23 cellular contexts compared by ENCODE assay signal in genomic region chr18:79899609-79900435, GRCh38. TPM values are rescaled to one million over a fixed set of nuclear protein-coding genes. Genes with fewer than 3 reads are reported as not detected.
DNase-seq lines count a peak whose midpoint lies in the region; ATAC-seq and TF ChIP-seq lines count a peak whose summit lies in the region.
"Had no signal": no experiment of that assay in that cellular context is flagged by ENCODE, and none has a peak within 500 bp of the region (broad histone marks: within the 10 kb centered on the region; RNA-seq: fewer than 3 reads in every experiment).

No MANE protein-coding gene starts in this region.

- H3K27ac ChIP-seq in heart left ventricle (no peak overlapping the region), lower lobe of right lung (no peak overlapping the region)
- H3K27ac ChIP-seq: heart right ventricle, thyroid gland, WERI-Rb-1 had no signal

- CTCF ChIA-PET in activated CD4-positive, alpha-beta memory T cell treated with anti-CD3 and anti-CD28 coated beads, Interleukin-2, amount 10 ng/mL, durations not matched to agents 7 days and 5 days (lab: Charles Lee) = interaction anchor here (0.5 kb wide), 1 partner anchor 28 kb away, joined by 6 read pairs; no protein-coding TSS in a partner anchor
- CTCF ChIA-PET in activated CD4-positive, alpha-beta memory T cell treated with anti-CD3 and anti-CD28 coated beads for 36 hours (lab: Charles Lee) = no interaction called here

- H3K27ac Mint-ChIP-seq in activated CD4-positive, alpha-beta memory T cell treated with anti-CD3 and anti-CD28 coated beads, Interleukin-2, amount 10 ng/mL, durations not matched to agents 7 days and 5 days = no peak overlapping the region
- H3K27ac Mint-ChIP-seq in activated CD4-positive, alpha-beta memory T cell treated with anti-CD3 and anti-CD28 coated beads for 36 hours = no peak overlapping the region
- H3K27ac Mint-ChIP-seq in stimulated activated naive B cell treated with anti-CD40 and anti-IgM and Interleukin-4, amounts not matched to agents 10 μg/mL and 1 μg/mL and 100 μg/mL, for 72 hours = peak overlapping the region; percentile 47
- no peak overlapping the region for H3K27ac Mint-ChIP-seq in nephron progenitor cell
- H3K27ac Mint-ChIP-seq: activated naive CD4-positive, alpha-beta T cell treated with anti-CD3 and anti-CD28 coated beads, Interleukin-2, amount 10 ng/mL, durations not matched to agents 7 days and 5 days; immature natural killer cell had no signal

- H3K4me3 Mint-ChIP-seq in activated CD4-positive, alpha-beta memory T cell treated with anti-CD3 and anti-CD28 coated beads, Interleukin-2, amount 10 ng/mL, durations not matched to agents 7 days and 5 days = no peak overlapping the region
- H3K4me3 Mint-ChIP-seq in activated CD4-positive, alpha-beta memory T cell treated with anti-CD3 and anti-CD28 coated beads for 36 hours = no peak overlapping the region
- H3K4me3 Mint-ChIP-seq in stimulated activated naive B cell treated with anti-CD40 and anti-IgM and Interleukin-4, amounts not matched to agents 10 μg/mL and 1 μg/mL and 100 μg/mL, for 72 hours = no peak overlapping the region
- no peak overlapping the region for H3K4me3 Mint-ChIP-seq in nephron progenitor cell
- H3K4me3 Mint-ChIP-seq: activated naive CD4-positive, alpha-beta T cell treated with anti-CD3 and anti-CD28 coated beads, Interleukin-2, amount 10 ng/mL, durations not matched to agents 7 days and 5 days; immature natural killer cell had no signal

- H3K4me3 ChIP-seq in heart left ventricle = no peak overlapping the region
- H3K4me3 ChIP-seq in lower lobe of right lung = no peak overlapping the region
- H3K4me3 ChIP-seq: heart right ventricle, thyroid gland had no signal

- H3K9me3 ChIP-seq in heart left ventricle (peaks cover 0 to 43% (median 9%) of the 10 kb centered on the region in 12 donors), lower lobe of right lung (peaks cover 24% of the 10 kb centered on the region)
- H3K9me3 ChIP-seq: thyroid gland had no signal

- H3K4me1 ChIP-seq in heart left ventricle (no peaks in the 10 kb centered on the region), lower lobe of right lung (no peaks in the 10 kb centered on the region)
- H3K4me1 ChIP-seq: heart right ventricle, thyroid gland had no signal

- WGBS in heart left ventricle, 4 donors = 82 to 90% (median 89%) methylated on average over 11 to 53 of the region's 53 CpGs

- peak; percentile 7 for DNase-seq in activated CD4-positive, alpha-beta memory T cell treated with anti-CD3 and anti-CD28 coated beads, Interleukin-2, amount 10 ng/mL, durations not matched to agents 7 days and 5 days
- DNase-seq in activated CD4-positive, alpha-beta memory T cell treated with anti-CD3 and anti-CD28 coated beads for 36 hours = no peak
- peak in 3 of 5 donors; percentile 8 to 42 (median 16) for DNase-seq in heart left ventricle
- DNase-seq in lower lobe of right lung = no peak
- no peak for DNase-seq in stimulated activated naive B cell treated with anti-CD40 and anti-IgM and Interleukin-4, amounts not matched to agents 10 μg/mL and 1 μg/mL and 100 μg/mL, for 72 hours
- DNase-seq in OCI-M1 (lab: John Stamatoyannopoulos, UW) = no peak
- no peak for DNase-seq in nephron progenitor cell
- DNase-seq in NCI-H2196 treated with DMSO at 0.1 percent for 48 hours (lab: John Stamatoyannopoulos, UW; ENCODE audit: unreplicated experiment) = no peak
- DNase-seq: 8988T; activated naive CD4-positive, alpha-beta T cell treated with anti-CD3 and anti-CD28 coated beads, Interleukin-2, amount 10 ng/mL, durations not matched to agents 7 days and 5 days; activated T-cell treated with anti-CD3 and anti-CD28 coated beads, Interleukin-2, amount 50 U/mL, for 1 hour; AML-193; dermis blood vessel endothelial cell; GDM1; heart right ventricle; immature natural killer cell; IMR-90; NCI-H1417; NCI-H510A treated with DMSO at 0.1 percent for 48 hours; occipital lobe; SK-N-SH; thyroid gland had no signal

- H3K27me3 Mint-ChIP-seq in activated CD4-positive, alpha-beta memory T cell treated with anti-CD3 and anti-CD28 coated beads, Interleukin-2, amount 10 ng/mL, durations not matched to agents 7 days and 5 days = no peaks in the 10 kb centered on the region
- H3K27me3 Mint-ChIP-seq in activated CD4-positive, alpha-beta memory T cell treated with anti-CD3 and anti-CD28 coated beads for 36 hours = no peaks in the 10 kb centered on the region
- no peaks in the 10 kb centered on the region for H3K27me3 Mint-ChIP-seq in stimulated activated naive B cell treated with anti-CD40 and anti-IgM and Interleukin-4, amounts not matched to agents 10 μg/mL and 1 μg/mL and 100 μg/mL, for 72 hours
- H3K27me3 Mint-ChIP-seq in nephron progenitor cell (ENCODE audit: low read depth, poor library complexity) = no peaks in the 10 kb centered on the region

- TF ChIP-seq CTCF in heart left ventricle (IDR thresholded peaks at IDR 0.05) (no peak), lower lobe of right lung (IDR thresholded peaks at IDR 0.05) (no peak), nephron progenitor cell (IDR thresholded peaks at IDR 0.05) (no peak)

- H3K9me3 Mint-ChIP-seq in activated CD4-positive, alpha-beta memory T cell treated with anti-CD3 and anti-CD28 coated beads, Interleukin-2, amount 10 ng/mL, durations not matched to agents 7 days and 5 days = peaks cover 35% of the 10 kb centered on the region
- H3K9me3 Mint-ChIP-seq in activated CD4-positive, alpha-beta memory T cell treated with anti-CD3 and anti-CD28 coated beads for 36 hours = peaks cover 29% of the 10 kb centered on the region
- H3K9me3 Mint-ChIP-seq in stimulated activated naive B cell treated with anti-CD40 and anti-IgM and Interleukin-4, amounts not matched to agents 10 μg/mL and 1 μg/mL and 100 μg/mL, for 72 hours = peaks cover 21 to 23% of the 10 kb centered on the region in 2 donors
- peaks cover 64% of the 10 kb centered on the region for H3K9me3 Mint-ChIP-seq in nephron progenitor cell

- H3K36me3 ChIP-seq in heart left ventricle (peaks cover 0 to 20% (median 13%) of the 10 kb centered on the region in 9 donors), lower lobe of right lung (peaks cover 18% of the 10 kb centered on the region)

- peaks cover 23% of the 10 kb centered on the region for H3K36me3 Mint-ChIP-seq in activated CD4-positive, alpha-beta memory T cell treated with anti-CD3 and anti-CD28 coated beads, Interleukin-2, amount 10 ng/mL, durations not matched to agents 7 days and 5 days (ENCODE audit: low read depth)
- peaks cover 16% of the 10 kb centered on the region for H3K36me3 Mint-ChIP-seq in activated CD4-positive, alpha-beta memory T cell treated with anti-CD3 and anti-CD28 coated beads for 36 hours
- H3K36me3 Mint-ChIP-seq in stimulated activated naive B cell treated with anti-CD40 and anti-IgM and Interleukin-4, amounts not matched to agents 10 μg/mL and 1 μg/mL and 100 μg/mL, for 72 hours = peaks cover 40 to 55% of the 10 kb centered on the region in 2 donors
- H3K36me3 Mint-ChIP-seq in nephron progenitor cell (ENCODE audit: low read depth) = peaks cover 50% of the 10 kb centered on the region

- H3K4me1 Mint-ChIP-seq in activated CD4-positive, alpha-beta memory T cell treated with anti-CD3 and anti-CD28 coated beads, Interleukin-2, amount 10 ng/mL, durations not matched to agents 7 days and 5 days = no peaks in the 10 kb centered on the region
- H3K4me1 Mint-ChIP-seq in activated CD4-positive, alpha-beta memory T cell treated with anti-CD3 and anti-CD28 coated beads for 36 hours (ENCODE audit: low read depth) = no peaks in the 10 kb centered on the region
- peaks cover 3 to 11% of the 10 kb centered on the region in 2 donors for H3K4me1 Mint-ChIP-seq in stimulated activated naive B cell treated with anti-CD40 and anti-IgM and Interleukin-4, amounts not matched to agents 10 μg/mL and 1 μg/mL and 100 μg/mL, for 72 hours
- no peaks in the 10 kb centered on the region for H3K4me1 Mint-ChIP-seq in nephron progenitor cell
- H3K4me1 Mint-ChIP-seq: activated naive CD4-positive, alpha-beta T cell treated with anti-CD3 and anti-CD28 coated beads, Interleukin-2, amount 10 ng/mL, durations not matched to agents 7 days and 5 days; immature natural killer cell had no signal

- ATAC-seq in heart left ventricle = peak in 2 of 4 donors; percentile 8 to 21
- ATAC-seq in lower lobe of right lung = peak; percentile 11 to 27
- no peak for ATAC-seq in stimulated activated naive B cell treated with anti-CD40 and anti-IgM and Interleukin-4, amounts not matched to agents 10 μg/mL and 1 μg/mL and 100 μg/mL, for 72 hours (replicated peaks)

- TF ChIP-seq POLR2A in heart left ventricle (IDR thresholded peaks at IDR 0.05) = no peak

- no peaks in the 10 kb centered on the region for H3K27me3 ChIP-seq in heart left ventricle
- no peaks in the 10 kb centered on the region for H3K27me3 ChIP-seq in lower lobe of right lung (ENCODE audit: low read depth)
- H3K27me3 ChIP-seq: heart right ventricle, thyroid gland had no signal

- intact Hi-C loops in activated CD4-positive, alpha-beta memory T cell treated with anti-CD3 and anti-CD28 coated beads for 36 hours (cut with micrococcal nuclease) = no loop called here
- intact Hi-C loops in heart left ventricle (cut with DNase I) (loop anchor here in 1 of 10 donors (10.0 kb wide), 1 partner anchor 85 kb away; the partner anchor contains the start of gene TXNL4A), lower lobe of right lung (cut with DNase I) (no loop called here)

- POLR2A ChIA-PET in activated CD4-positive, alpha-beta memory T cell treated with anti-CD3 and anti-CD28 coated beads, Interleukin-2, amount 10 ng/mL, durations not matched to agents 7 days and 5 days (lab: Charles Lee) = no interaction called here
- POLR2A ChIA-PET in activated CD4-positive, alpha-beta memory T cell treated with anti-CD3 and anti-CD28 coated beads for 36 hours (lab: Charles Lee) = no interaction called here

RNA-seq across cellular contexts. Expression of gene SLC66A2, which starts 51.6 kb away (rescaled TPM):
- 10 to 100 TPM; 28.6 to 32.0 TPM for total RNA-seq in activated CD4-positive, alpha-beta memory T cell treated with anti-CD3 and anti-CD28 coated beads, Interleukin-2, amount 10 ng/mL, durations not matched to agents 7 days and 5 days
- 10 to 100 TPM; 27.2 to 29.5 TPM for total RNA-seq in activated CD4-positive, alpha-beta memory T cell treated with anti-CD3 and anti-CD28 coated beads for 36 hours
- total RNA-seq in heart left ventricle = 10 to 100 TPM; 19.7 to 33.4 (median 26.6) TPM
- 10 to 100 TPM; 20.5 to 31.2 TPM for polyA plus RNA-seq in heart left ventricle
- 54.2 TPM for total RNA-seq in lower lobe of right lung

Comparison
In these comparisons a context has a peak if more than half of its experiments do, and no peak if none do; other contexts are left out.
1. DNase-seq: peak in activated CD4-positive, alpha-beta memory T cell treated with anti-CD3 and anti-CD28 coated beads, Interleukin-2, amount 10 ng/mL, durations not matched to agents 7 days and 5 days (single experiment) and heart left ventricle (3 of 5); none in activated CD4-positive, alpha-beta memory T cell treated with anti-CD3 and anti-CD28 coated beads for 36 hours (single experiment), lower lobe of right lung (single experiment), stimulated activated naive B cell treated with anti-CD40 and anti-IgM and Interleukin-4, amounts not matched to agents 10 μg/mL and 1 μg/mL and 100 μg/mL, for 72 hours (single experiment), OCI-M1 (single experiment), nephron progenitor cell (single experiment) and NCI-H2196 treated with DMSO at 0.1 percent for 48 hours (single experiment).
2. ATAC-seq: peak in lower lobe of right lung (2 of 2); none in stimulated activated naive B cell treated with anti-CD40 and anti-IgM and Interleukin-4, amounts not matched to agents 10 μg/mL and 1 μg/mL and 100 μg/mL, for 72 hours (0 of 2).